ENCODE assay signal across 15 cellular contexts in genomic region chr15:38671003-38671382, GRCh38.
DNase-seq lines count a peak whose midpoint lies in the region; ATAC-seq and TF ChIP-seq lines count a peak whose summit lies in the region.
"Had no signal": no experiment of that assay in that cellular context is flagged by ENCODE, and none has a peak within 500 bp of the region (broad histone marks: within the 10 kb centered on the region; RNA-seq: fewer than 3 reads in every experiment).

No MANE protein-coding gene starts in this region.

- intact Hi-C loops in Calu3 (cut with micrococcal nuclease; ENCODE audit: unreplicated experiment), result no loop called here

- CTCF ChIA-PET in Calu3 (lab: Charles Lee), result no interaction called here

- H3K27me3 Mint-ChIP-seq in activated T-cell treated with anti-CD3 and anti-CD28 coated beads, Interleukin-2, amount 50 U/mL, for 24 hours, result no peaks in the 10 kb centered on the region
- H3K27me3 Mint-ChIP-seq in IgD-negative memory B cell (peaks cover 3% of the 10 kb centered on the region), Calu3 (ENCODE audit: unreplicated experiment) (no peaks in the 10 kb centered on the region)
- H3K27me3 Mint-ChIP-seq in activated naive CD8-positive, alpha-beta T cell treated with anti-CD3 and anti-CD28 coated beads for 36 hours, result no peaks in the 10 kb centered on the region
- no peaks in the 10 kb centered on the region for H3K27me3 Mint-ChIP-seq in stimulated activated memory B cell treated with anti-CD40 and anti-IgM and Interleukin-4, amounts not matched to agents 10 μg/mL and 1 μg/mL and 100 μg/mL, for 72 hours

- H3K4me3 Mint-ChIP-seq in activated T-cell treated with anti-CD3 and anti-CD28 coated beads, Interleukin-2, amount 50 U/mL, for 24 hours, result peak overlapping the region; percentile 36
- H3K4me3 Mint-ChIP-seq in IgD-negative memory B cell, result peak overlapping the region; percentile 45 to 77 (median 64)
- peak overlapping the region; percentile 12 for H3K4me3 Mint-ChIP-seq in activated naive CD8-positive, alpha-beta T cell treated with anti-CD3 and anti-CD28 coated beads for 36 hours
- H3K4me3 Mint-ChIP-seq in stimulated activated memory B cell treated with anti-CD40 and anti-IgM and Interleukin-4, amounts not matched to agents 10 μg/mL and 1 μg/mL and 100 μg/mL, for 72 hours, result no peak overlapping the region
- no peak overlapping the region for H3K4me3 Mint-ChIP-seq in Calu3 (ENCODE audit: low read depth, unreplicated experiment)
- H3K4me3 Mint-ChIP-seq: neural progenitor cell had no signal

- no peak for TF ChIP-seq CTCF in Calu3 (IDR thresholded peaks at IDR 0.05; ENCODE audit: unreplicated experiment)
- no peak for TF ChIP-seq CTCF in GM10266 (IDR thresholded peaks at IDR 0.05; ENCODE audit: control insufficient read depth, insufficient read depth, low read depth, missing control alignments)

- no peaks in the 10 kb centered on the region for H3K36me3 Mint-ChIP-seq in activated T-cell treated with anti-CD3 and anti-CD28 coated beads, Interleukin-2, amount 50 U/mL, for 24 hours (ENCODE audit: low read depth)
- H3K36me3 Mint-ChIP-seq in IgD-negative memory B cell, result peaks cover 1% of the 10 kb centered on the region
- peaks cover 16% of the 10 kb centered on the region for H3K36me3 Mint-ChIP-seq in activated naive CD8-positive, alpha-beta T cell treated with anti-CD3 and anti-CD28 coated beads for 36 hours
- no peaks in the 10 kb centered on the region for H3K36me3 Mint-ChIP-seq in stimulated activated memory B cell treated with anti-CD40 and anti-IgM and Interleukin-4, amounts not matched to agents 10 μg/mL and 1 μg/mL and 100 μg/mL, for 72 hours
- no peaks in the 10 kb centered on the region for H3K36me3 Mint-ChIP-seq in Calu3 (ENCODE audit: insufficient read depth, unreplicated experiment)
- H3K36me3 Mint-ChIP-seq: neural progenitor cell had no signal

- H3K9me3 Mint-ChIP-seq in activated T-cell treated with anti-CD3 and anti-CD28 coated beads, Interleukin-2, amount 50 U/mL, for 24 hours, result peaks cover 13% of the 10 kb centered on the region
- H3K9me3 Mint-ChIP-seq in IgD-negative memory B cell (no peaks in the 10 kb centered on the region), Calu3 (ENCODE audit: low read depth, unreplicated experiment) (no peaks in the 10 kb centered on the region)
- peaks cover 7% of the 10 kb centered on the region for H3K9me3 Mint-ChIP-seq in activated naive CD8-positive, alpha-beta T cell treated with anti-CD3 and anti-CD28 coated beads for 36 hours
- no peaks in the 10 kb centered on the region for H3K9me3 Mint-ChIP-seq in stimulated activated memory B cell treated with anti-CD40 and anti-IgM and Interleukin-4, amounts not matched to agents 10 μg/mL and 1 μg/mL and 100 μg/mL, for 72 hours
- H3K9me3 Mint-ChIP-seq: neural progenitor cell had no signal

- no peak for ATAC-seq in stimulated activated memory B cell treated with anti-CD40 and anti-IgM and Interleukin-4, amounts not matched to agents 10 μg/mL and 1 μg/mL and 100 μg/mL, for 72 hours

- no peak for DNase-seq in activated T-cell treated with anti-CD3 and anti-CD28 coated beads, Interleukin-2, amount 50 U/mL, for 24 hours
- DNase-seq in activated T-cell treated with anti-CD3 and anti-CD28 coated beads, Interleukin-2, amount 50 U/mL, for 48 hours, result no peak
- DNase-seq in activated naive CD8-positive, alpha-beta T cell treated with anti-CD3 and anti-CD28 coated beads for 36 hours, result no peak
- DNase-seq in NCI-H345 (lab: John Stamatoyannopoulos, UW) (no peak), Calu3 (no peak), GM10266 (ENCODE audit: extremely low spot score) (no peak)
- DNase-seq: ACHN, Caco-2, dermis blood vessel endothelial cell, glutamatergic neuron, NCI-H2081, WERI-Rb-1 had no signal

- H3K4me1 Mint-ChIP-seq in activated T-cell treated with anti-CD3 and anti-CD28 coated beads, Interleukin-2, amount 50 U/mL, for 24 hours (ENCODE audit: low read depth), result peaks cover 87% of the 10 kb centered on the region
- peaks cover 46 to 56% (median 53%) of the 10 kb centered on the region in 3 donors for H3K4me1 Mint-ChIP-seq in IgD-negative memory B cell
- peaks cover 78% of the 10 kb centered on the region for H3K4me1 Mint-ChIP-seq in activated naive CD8-positive, alpha-beta T cell treated with anti-CD3 and anti-CD28 coated beads for 36 hours
- H3K4me1 Mint-ChIP-seq in stimulated activated memory B cell treated with anti-CD40 and anti-IgM and Interleukin-4, amounts not matched to agents 10 μg/mL and 1 μg/mL and 100 μg/mL, for 72 hours, result peaks cover 51% of the 10 kb centered on the region
- H3K4me1 Mint-ChIP-seq in Calu3 (ENCODE audit: low read depth, unreplicated experiment), result peaks cover 8% of the 10 kb centered on the region

- no TSS peak for BruUV-seq in Calu3 (replicated peaks; lab: Mats Ljungman, UMichigan)

- peak overlapping the region; percentile 90 for H3K27ac Mint-ChIP-seq in activated T-cell treated with anti-CD3 and anti-CD28 coated beads, Interleukin-2, amount 50 U/mL, for 24 hours
- H3K27ac Mint-ChIP-seq in IgD-negative memory B cell (peak overlapping the region; percentile 86 to 99 (median 90)), Calu3 (ENCODE audit: unreplicated experiment) (no peak overlapping the region)
- H3K27ac Mint-ChIP-seq in activated naive CD8-positive, alpha-beta T cell treated with anti-CD3 and anti-CD28 coated beads for 36 hours, result peak overlapping the region; percentile 94
- H3K27ac Mint-ChIP-seq in stimulated activated memory B cell treated with anti-CD40 and anti-IgM and Interleukin-4, amounts not matched to agents 10 μg/mL and 1 μg/mL and 100 μg/mL, for 72 hours, result peak overlapping the region; percentile 78
- H3K27ac Mint-ChIP-seq: neural progenitor cell had no signal

Comparison
In these comparisons a context has a peak if more than half of its experiments do, and no peak if none do; other contexts are left out.
1. H3K4me3 Mint-ChIP-seq: peak in activated T-cell treated with anti-CD3 and anti-CD28 coated beads, Interleukin-2, amount 50 U/mL, for 24 hours (single experiment), IgD-negative memory B cell (4 of 4) and activated naive CD8-positive, alpha-beta T cell treated with anti-CD3 and anti-CD28 coated beads for 36 hours (single experiment); none in stimulated activated memory B cell treated with anti-CD40 and anti-IgM and Interleukin-4, amounts not matched to agents 10 μg/mL and 1 μg/mL and 100 μg/mL, for 72 hours (single experiment) and Calu3 (single experiment).